In genomic region chr14:64948612-64949210, GRCh38 we compare ENCODE assay signal across 22 cellular contexts. TPM values are rescaled to one million over a fixed set of nuclear protein-coding genes. Genes with fewer than 3 reads are reported as not detected.
"Had no signal": no experiment of that assay in that cellular context is flagged by ENCODE, and none has a peak within 500 bp of the region (broad histone marks: within the 10 kb centered on the region; RNA-seq: fewer than 3 reads in every experiment).

No MANE protein-coding gene starts in this region.

- H3K4me3 Mint-ChIP-seq: activated naive CD8-positive, alpha-beta T cell; mesothelial cell of epicardium; nephron progenitor cell; T-cell had no signal

- H3K36me3 ChIP-seq: transverse colon had no signal

- H3K27ac ChIP-seq: neutrophil, transverse colon, VCaP had no signal

- H3K27ac Mint-ChIP-seq: activated naive CD8-positive, alpha-beta T cell; mesothelial cell of epicardium; naive B cell; T-cell had no signal

- H3K9me3 ChIP-seq: neutrophil, transverse colon had no signal

- H3K4me3 ChIP-seq: transverse colon had no signal

- DNase-seq: activated CD4-positive, alpha-beta T cell treated with anti-CD3 and anti-CD28 coated beads for 4 hours; activated CD4-positive, alpha-beta T cell treated with anti-CD3 and anti-CD28 coated beads, Interleukin-2, amount 50 U/mL, for 4 hours; activated effector memory CD4-positive, alpha-beta T cell treated with Interleukin-2 at 50 U/mL for 16 hours; activated naive CD4-positive, alpha-beta T cell treated with Interleukin-2 at 50 U/mL for 16 hours; cortex of kidney; foreskin fibroblast; naive B cell; nephron progenitor cell; stimulated activated CD4-positive, alpha-beta T cell treated with anti-CD3 and anti-CD28 coated beads, Interleukin-15, amount 100 ng/mL, for 24 hours; stimulated activated CD4-positive, alpha-beta T cell treated with anti-CD3 and anti-CD28 coated beads, Interleukin-2, amount 100 ng/mL, for 24 hours; stimulated activated naive CD4-positive, alpha-beta T cell; T-cell; transverse colon had no signal

- H3K27me3 ChIP-seq: neutrophil, transverse colon had no signal

- H3K9me3 Mint-ChIP-seq: mesothelial cell of epicardium, naive B cell, nephron progenitor cell, T-cell had no signal

- ATAC-seq: esophagus mucosa, T-cell had no signal

- H3K4me1 Mint-ChIP-seq: mesothelial cell of epicardium had no signal

RNA-seq across cellular contexts. Expression of gene GPX2, which starts 6.2 kb away (rescaled TPM):
- total RNA-seq: osteocyte, posterior vena cava, renal cortical epithelial cell, temporal lobe had no signal
